In the genomic region with DNA sequence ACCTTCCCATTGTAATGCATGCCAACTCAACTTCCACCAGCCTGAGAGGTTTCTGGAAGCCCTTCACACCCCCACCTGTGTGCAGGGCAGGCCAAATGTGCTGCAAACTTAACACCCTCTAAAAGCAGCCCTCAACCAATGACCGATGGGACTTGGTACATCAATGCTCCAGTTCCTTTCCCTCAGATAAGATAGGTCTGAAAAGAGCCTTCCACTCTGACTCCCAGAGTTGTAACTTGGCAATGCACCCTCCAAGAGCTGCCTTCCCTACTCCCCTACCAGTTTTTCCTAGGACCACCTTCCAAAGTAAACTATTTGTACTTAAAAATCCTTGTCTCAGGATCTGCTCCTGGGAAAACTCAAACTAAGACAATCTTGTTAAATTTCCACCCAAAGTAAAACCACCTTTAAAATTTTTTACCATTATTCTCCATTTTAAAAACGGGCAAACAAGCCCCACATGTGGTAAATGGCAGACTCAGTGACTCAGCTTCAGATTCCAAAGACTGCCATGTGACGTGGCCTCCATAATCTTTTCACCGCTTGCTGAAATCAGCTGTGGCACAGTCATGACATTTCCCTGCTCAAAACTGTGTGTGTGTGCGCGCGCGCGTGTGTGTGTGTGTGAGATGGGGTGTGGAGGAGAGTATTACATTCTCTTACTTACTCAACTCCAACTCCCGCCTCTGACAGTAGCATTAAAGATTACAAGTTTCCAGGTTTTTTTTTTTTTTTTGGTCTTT, we compare ENCODE assay signal across 13 cellular contexts. TPM values are rescaled to one million over a fixed set of nuclear protein-coding genes. Genes with fewer than 3 reads are reported as not detected.
DNase-seq lines count a peak whose midpoint lies in the region.
"Had no signal": no experiment of that assay in that cellular context is flagged by ENCODE, and none has a peak within 500 bp of the region (broad histone marks: within the 10 kb centered on the region; RNA-seq: fewer than 3 reads in every experiment).

No MANE protein-coding gene starts in this region.

- H3K36me3 Mint-ChIP-seq in CD8-positive, alpha-beta memory T cell, result peaks cover 5 to 74% (median 23%) of the 10 kb centered on the region in 3 donors
- H3K36me3 Mint-ChIP-seq in activated naive CD8-positive, alpha-beta T cell, result peaks cover 30% of the 10 kb centered on the region

- peak overlapping the region; percentile 51 to 93 (median 64) for H3K27ac Mint-ChIP-seq in CD8-positive, alpha-beta memory T cell
- peak overlapping the region; percentile 80 for H3K27ac Mint-ChIP-seq in activated naive CD8-positive, alpha-beta T cell

- no peaks in the 10 kb centered on the region for H3K9me3 ChIP-seq in CD8-positive, alpha-beta memory T cell (ENCODE audit: low read length)
- H3K9me3 ChIP-seq: body of pancreas had no signal

- H3K27me3 Mint-ChIP-seq in CD8-positive, alpha-beta memory T cell, result no peaks in the 10 kb centered on the region
- no peaks in the 10 kb centered on the region for H3K27me3 Mint-ChIP-seq in activated naive CD8-positive, alpha-beta T cell
- H3K27me3 Mint-ChIP-seq: naive B cell had no signal

- peak overlapping the region in 6 of 7 donors; percentile 24 to 76 (median 40) for H3K4me3 Mint-ChIP-seq in CD8-positive, alpha-beta memory T cell
- H3K4me3 Mint-ChIP-seq in activated naive CD8-positive, alpha-beta T cell, result peak overlapping the region; percentile 20
- H3K4me3 Mint-ChIP-seq: naive B cell had no signal

- H3K4me1 ChIP-seq in CD8-positive, alpha-beta memory T cell (ENCODE audit: insufficient read depth, low read length), result peaks cover 88% of the 10 kb centered on the region
- H3K4me1 ChIP-seq: body of pancreas had no signal

- DNase-seq in CD8-positive, alpha-beta memory T cell, result no peak
- DNase-seq in LHCN-M2 (ENCODE audit: low read depth), result peak; percentile 81
- peak; percentile 57 for DNase-seq in iris pigment epithelial cell (ENCODE audit: low read depth)
- DNase-seq in ecto neural progenitor cell (ENCODE audit: low spot score), result no peak
- no peak for DNase-seq in effector CD4-positive, alpha-beta T cell
- DNase-seq in NCI-H446 treated with DMSO at 0.1 percent for 48 hours (lab: John Stamatoyannopoulos, UW), result no peak
- DNase-seq: body of pancreas, naive B cell, NCI-H1092, NCI-H524, SHP77 treated with DMSO at 0.1 percent for 48 hours had no signal

- POLR2A ChIA-PET in CD8-positive, alpha-beta memory T cell (lab: Charles Lee), result no interaction called here

- CTCF ChIA-PET in CD8-positive, alpha-beta memory T cell (lab: Charles Lee), result interaction anchor here (0.9 to 2.3 kb wide), 2 partner anchors 13 to 16 kb away, joined by 3 to 9 read pairs; a partner anchor contains a TSS

- no peak overlapping the region for H3K4me3 ChIP-seq in CD8-positive, alpha-beta memory T cell (ENCODE audit: low read length)
- H3K4me3 ChIP-seq: body of pancreas had no signal

- H3K9me3 Mint-ChIP-seq in CD8-positive, alpha-beta memory T cell, result peaks cover 0 to 1% (median 0%) of the 10 kb centered on the region in 5 donors
- no peaks in the 10 kb centered on the region for H3K9me3 Mint-ChIP-seq in activated naive CD8-positive, alpha-beta T cell (ENCODE audit: low read depth)
- H3K9me3 Mint-ChIP-seq: naive B cell had no signal

- no peaks in the 10 kb centered on the region for H3K27me3 ChIP-seq in CD8-positive, alpha-beta memory T cell (ENCODE audit: insufficient read depth, low read length, poor library complexity, severe bottlenecking)
- H3K27me3 ChIP-seq: body of pancreas had no signal

- H3K27ac ChIP-seq in CD8-positive, alpha-beta memory T cell (ENCODE audit: low read depth, low read length), result no peak overlapping the region
- H3K27ac ChIP-seq: body of pancreas, HL-60 had no signal

- H3K4me1 Mint-ChIP-seq in CD8-positive, alpha-beta memory T cell, result peaks cover 77 to 97% (median 92%) of the 10 kb centered on the region in 3 donors
- peaks cover 86% of the 10 kb centered on the region for H3K4me1 Mint-ChIP-seq in activated naive CD8-positive, alpha-beta T cell (ENCODE audit: low read depth)

- H3K36me3 ChIP-seq in CD8-positive, alpha-beta memory T cell (ENCODE audit: insufficient read depth, low read length), result no peaks in the 10 kb centered on the region

RNA-seq across cellular contexts. Expression of a gene that starts 17.2 kb away (rescaled TPM):
- total RNA-seq in CD8-positive, alpha-beta memory T cell, result 10 to 100 TPM; 64.7 to 67.9 TPM
- 90.9 TPM for polyA plus RNA-seq in CD8-positive, alpha-beta memory T cell
- not detected in 2 replicates for total RNA-seq in LHCN-M2 (2014; rRNA removed)
- polyA plus RNA-seq in LHCN-M2 (2012), result 0.04 TPM

Comparison
In these comparisons a context has a peak if more than half of its experiments do, and no peak if none do; other contexts are left out.
1. DNase-seq: peak in LHCN-M2 (single experiment) and iris pigment epithelial cell (single experiment); none in CD8-positive, alpha-beta memory T cell (0 of 5), ecto neural progenitor cell (single experiment), effector CD4-positive, alpha-beta T cell (single experiment) and NCI-H446 treated with DMSO at 0.1 percent for 48 hours (single experiment).
2. RNA of a gene that starts 17.2 kb away (total RNA-seq): 64.7 to 67.9 TPM in CD8-positive, alpha-beta memory T cell; not detected in LHCN-M2; every median in the first group is over 10 times any median in the second.